In the genomic region with DNA sequence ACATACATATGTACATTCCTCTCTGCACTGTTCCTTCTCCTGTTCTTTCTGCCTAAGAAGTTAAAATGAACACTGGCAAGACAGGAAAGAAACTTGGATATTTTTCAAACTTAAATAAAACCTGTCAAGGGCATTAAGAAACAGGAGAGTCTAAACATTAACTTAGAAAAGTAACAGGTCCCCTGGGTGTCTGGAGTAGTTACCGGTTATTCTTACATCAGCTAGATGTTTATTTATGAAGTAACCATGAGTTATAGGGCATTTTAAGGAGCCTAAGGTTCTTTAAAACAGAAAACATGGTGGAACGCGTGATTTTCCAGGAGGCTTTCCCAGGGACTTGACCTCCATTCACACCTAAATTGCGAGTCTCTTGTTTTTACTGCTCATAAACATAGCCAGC, we compare ENCODE assay signal across 3 cellular contexts.
TF ChIP-seq lines count a peak whose summit lies in the region.

No MANE protein-coding gene starts in this region.

TF ChIP-seq in HEK293, 187 proteins besides CTCF, POLR2A, EP300 and RAD21 (continued from another document and continues in another):
- TF ChIP-seq, protein P1, sequence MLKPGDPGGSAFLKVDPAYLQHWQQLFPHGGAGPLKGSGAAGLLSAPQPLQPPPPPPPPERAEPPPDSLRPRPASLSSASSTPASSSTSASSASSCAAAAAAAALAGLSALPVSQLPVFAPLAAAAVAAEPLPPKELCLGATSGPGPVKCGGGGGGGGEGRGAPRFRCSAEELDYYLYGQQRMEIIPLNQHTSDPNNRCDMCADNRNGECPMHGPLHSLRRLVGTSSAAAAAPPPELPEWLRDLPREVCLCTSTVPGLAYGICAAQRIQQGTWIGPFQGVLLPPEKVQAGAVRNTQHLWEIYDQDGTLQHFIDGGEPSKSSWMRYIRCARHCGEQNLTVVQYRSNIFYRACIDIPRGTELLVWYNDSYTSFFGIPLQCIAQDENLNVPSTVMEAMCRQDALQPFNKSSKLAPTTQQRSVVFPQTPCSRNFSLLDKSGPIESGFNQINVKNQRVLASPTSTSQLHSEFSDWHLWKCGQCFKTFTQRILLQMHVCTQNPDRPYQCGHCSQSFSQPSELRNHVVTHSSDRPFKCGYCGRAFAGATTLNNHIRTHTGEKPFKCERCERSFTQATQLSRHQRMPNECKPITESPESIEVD (tag by site-specific recombination; IDR thresholded peaks at IDR 0.05), result peak; percentile 86
- TF ChIP-seq, protein P2, sequence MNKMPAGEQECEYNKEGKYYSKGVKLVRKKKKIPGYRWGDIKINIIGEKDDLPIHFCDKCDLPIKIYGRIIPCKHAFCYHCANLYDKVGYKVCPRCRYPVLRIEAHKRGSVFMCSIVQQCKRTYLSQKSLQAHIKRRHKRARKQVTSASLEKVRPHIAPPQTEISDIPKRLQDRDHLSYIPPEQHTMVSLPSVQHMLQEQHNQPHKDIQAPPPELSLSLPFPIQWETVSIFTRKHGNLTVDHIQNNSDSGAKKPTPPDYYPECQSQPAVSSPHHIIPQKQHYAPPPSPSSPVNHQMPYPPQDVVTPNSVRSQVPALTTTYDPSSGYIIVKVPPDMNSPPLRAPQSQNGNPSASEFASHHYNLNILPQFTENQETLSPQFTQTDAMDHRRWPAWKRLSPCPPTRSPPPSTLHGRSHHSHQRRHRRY (tag by site-specific recombination; IDR thresholded peaks at IDR 0.05), result no peak
- TF ChIP-seq ZNF48 (tag by site-specific recombination; IDR thresholded peaks at IDR 0.05) (no peak), ZNF792 (tag by site-specific recombination; IDR thresholded peaks at IDR 0.05) (no peak), ZNF701 (tag by site-specific recombination; IDR thresholded peaks at IDR 0.05) (no peak), ZNF112 (tag by site-specific recombination; IDR thresholded peaks at IDR 0.05) (no peak), KLF8 (tag by site-specific recombination; IDR thresholded peaks at IDR 0.05) (peak; percentile 24; the same call in 1 of the 2 replicates), ZNF600 (tag by site-specific recombination; IDR thresholded peaks at IDR 0.05) (no peak), IKZF3 (tag by site-specific recombination; IDR thresholded peaks at IDR 0.05) (0 out of 2 replicates have a peak, but pooled peaks have one; percentile 29)
- TF ChIP-seq, protein P3, sequence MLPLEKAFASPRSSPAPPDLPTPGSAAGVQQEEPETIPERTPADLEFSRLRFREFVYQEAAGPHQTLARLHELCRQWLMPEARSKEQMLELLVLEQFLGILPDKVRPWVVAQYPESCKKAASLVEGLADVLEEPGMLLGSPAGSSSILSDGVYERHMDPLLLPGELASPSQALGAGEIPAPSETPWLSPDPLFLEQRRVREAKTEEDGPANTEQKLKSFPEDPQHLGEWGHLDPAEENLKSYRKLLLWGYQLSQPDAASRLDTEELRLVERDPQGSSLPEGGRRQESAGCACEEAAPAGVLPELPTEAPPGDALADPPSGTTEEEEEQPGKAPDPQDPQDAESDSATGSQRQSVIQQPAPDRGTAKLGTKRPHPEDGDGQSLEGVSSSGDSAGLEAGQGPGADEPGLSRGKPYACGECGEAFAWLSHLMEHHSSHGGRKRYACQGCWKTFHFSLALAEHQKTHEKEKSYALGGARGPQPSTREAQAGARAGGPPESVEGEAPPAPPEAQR (tag by site-specific recombination; IDR thresholded peaks at IDR 0.05), result no peak
- TF ChIP-seq, protein P4, sequence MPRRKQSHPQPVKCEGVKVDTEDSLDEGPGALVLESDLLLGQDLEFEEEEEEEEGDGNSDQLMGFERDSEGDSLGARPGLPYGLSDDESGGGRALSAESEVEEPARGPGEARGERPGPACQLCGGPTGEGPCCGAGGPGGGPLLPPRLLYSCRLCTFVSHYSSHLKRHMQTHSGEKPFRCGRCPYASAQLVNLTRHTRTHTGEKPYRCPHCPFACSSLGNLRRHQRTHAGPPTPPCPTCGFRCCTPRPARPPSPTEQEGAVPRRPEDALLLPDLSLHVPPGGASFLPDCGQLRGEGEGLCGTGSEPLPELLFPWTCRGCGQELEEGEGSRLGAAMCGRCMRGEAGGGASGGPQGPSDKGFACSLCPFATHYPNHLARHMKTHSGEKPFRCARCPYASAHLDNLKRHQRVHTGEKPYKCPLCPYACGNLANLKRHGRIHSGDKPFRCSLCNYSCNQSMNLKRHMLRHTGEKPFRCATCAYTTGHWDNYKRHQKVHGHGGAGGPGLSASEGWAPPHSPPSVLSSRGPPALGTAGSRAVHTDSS (tag by site-specific recombination; IDR thresholded peaks at IDR 0.05), result no peak

TF ChIP-seq in GM23338, 12 proteins besides CTCF, POLR2A, EP300 and RAD21 (continued from another document and continues in another):
- TF ChIP-seq, protein P5, sequence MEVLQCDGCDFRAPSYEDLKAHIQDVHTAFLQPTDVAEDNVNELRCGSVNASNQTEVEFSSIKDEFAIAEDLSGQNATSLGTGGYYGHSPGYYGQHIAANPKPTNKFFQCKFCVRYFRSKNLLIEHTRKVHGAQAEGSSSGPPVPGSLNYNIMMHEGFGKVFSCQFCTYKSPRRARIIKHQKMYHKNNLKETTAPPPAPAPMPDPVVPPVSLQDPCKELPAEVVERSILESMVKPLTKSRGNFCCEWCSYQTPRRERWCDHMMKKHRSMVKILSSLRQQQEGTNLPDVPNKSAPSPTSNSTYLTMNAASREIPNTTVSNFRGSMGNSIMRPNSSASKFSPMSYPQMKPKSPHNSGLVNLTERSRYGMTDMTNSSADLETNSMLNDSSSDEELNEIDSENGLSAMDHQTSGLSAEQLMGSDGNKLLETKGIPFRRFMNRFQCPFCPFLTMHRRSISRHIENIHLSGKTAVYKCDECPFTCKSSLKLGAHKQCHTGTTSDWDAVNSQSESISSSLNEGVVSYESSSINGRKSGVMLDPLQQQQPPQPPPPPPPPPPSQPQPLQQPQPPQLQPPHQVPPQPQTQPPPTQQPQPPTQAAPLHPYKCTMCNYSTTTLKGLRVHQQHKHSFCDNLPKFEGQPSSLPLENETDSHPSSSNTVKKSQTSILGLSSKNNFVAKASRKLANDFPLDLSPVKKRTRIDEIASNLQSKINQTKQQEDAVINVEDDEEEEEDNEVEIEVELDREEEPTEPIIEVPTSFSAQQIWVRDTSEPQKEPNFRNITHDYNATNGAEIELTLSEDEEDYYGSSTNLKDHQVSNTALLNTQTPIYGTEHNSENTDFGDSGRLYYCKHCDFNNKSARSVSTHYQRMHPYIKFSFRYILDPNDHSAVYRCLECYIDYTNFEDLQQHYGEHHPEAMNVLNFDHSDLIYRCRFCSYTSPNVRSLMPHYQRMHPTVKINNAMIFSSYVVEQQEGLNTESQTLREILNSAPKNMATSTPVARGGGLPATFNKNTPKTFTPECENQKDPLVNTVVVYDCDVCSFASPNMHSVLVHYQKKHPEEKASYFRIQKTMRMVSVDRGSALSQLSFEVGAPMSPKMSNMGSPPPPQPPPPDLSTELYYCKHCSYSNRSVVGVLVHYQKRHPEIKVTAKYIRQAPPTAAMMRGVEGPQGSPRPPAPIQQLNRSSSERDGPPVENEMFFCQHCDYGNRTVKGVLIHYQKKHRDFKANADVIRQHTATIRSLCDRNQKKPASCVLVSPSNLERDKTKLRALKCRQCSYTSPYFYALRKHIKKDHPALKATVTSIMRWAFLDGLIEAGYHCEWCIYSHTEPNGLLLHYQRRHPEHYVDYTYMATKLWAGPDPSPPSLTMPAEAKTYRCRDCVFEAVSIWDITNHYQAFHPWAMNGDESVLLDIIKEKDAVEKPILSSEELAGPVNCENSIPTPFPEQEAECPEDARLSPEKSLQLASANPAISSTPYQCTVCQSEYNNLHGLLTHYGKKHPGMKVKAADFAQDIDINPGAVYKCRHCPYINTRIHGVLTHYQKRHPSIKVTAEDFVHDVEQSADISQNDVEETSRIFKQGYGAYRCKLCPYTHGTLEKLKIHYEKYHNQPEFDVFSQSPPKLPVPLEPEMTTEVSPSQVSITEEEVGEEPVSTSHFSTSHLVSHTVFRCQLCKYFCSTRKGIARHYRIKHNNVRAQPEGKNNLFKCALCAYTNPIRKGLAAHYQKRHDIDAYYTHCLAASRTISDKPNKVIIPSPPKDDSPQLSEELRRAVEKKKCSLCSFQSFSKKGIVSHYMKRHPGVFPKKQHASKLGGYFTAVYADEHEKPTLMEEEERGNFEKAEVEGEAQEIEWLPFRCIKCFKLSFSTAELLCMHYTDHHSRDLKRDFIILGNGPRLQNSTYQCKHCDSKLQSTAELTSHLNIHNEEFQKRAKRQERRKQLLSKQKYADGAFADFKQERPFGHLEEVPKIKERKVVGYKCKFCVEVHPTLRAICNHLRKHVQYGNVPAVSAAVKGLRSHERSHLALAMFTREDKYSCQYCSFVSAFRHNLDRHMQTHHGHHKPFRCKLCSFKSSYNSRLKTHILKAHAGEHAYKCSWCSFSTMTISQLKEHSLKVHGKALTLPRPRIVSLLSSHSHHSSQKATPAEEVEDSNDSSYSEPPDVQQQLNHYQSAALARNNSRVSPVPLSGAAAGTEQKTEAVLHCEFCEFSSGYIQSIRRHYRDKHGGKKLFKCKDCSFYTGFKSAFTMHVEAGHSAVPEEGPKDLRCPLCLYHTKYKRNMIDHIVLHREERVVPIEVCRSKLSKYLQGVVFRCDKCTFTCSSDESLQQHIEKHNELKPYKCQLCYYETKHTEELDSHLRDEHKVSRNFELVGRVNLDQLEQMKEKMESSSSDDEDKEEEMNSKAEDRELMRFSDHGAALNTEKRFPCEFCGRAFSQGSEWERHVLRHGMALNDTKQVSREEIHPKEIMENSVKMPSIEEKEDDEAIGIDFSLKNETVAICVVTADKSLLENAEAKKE (CRISPR knock-in tag; IDR thresholded peaks at IDR 0.05), result no peak
- TF ChIP-seq STAT1 (IDR thresholded peaks at IDR 0.05; ENCODE audit: unreplicated experiment) (no peak), NANOG (IDR thresholded peaks at IDR 0.05; ENCODE audit: borderline replicate concordance) (no peak)
- TF ChIP-seq, protein P6, sequence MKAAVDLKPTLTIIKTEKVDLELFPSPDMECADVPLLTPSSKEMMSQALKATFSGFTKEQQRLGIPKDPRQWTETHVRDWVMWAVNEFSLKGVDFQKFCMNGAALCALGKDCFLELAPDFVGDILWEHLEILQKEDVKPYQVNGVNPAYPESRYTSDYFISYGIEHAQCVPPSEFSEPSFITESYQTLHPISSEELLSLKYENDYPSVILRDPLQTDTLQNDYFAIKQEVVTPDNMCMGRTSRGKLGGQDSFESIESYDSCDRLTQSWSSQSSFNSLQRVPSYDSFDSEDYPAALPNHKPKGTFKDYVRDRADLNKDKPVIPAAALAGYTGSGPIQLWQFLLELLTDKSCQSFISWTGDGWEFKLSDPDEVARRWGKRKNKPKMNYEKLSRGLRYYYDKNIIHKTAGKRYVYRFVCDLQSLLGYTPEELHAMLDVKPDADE (IDR thresholded peaks at IDR 0.05), result no peak

TF ChIP-seq in SK-N-SH treated with all-trans-retinoic acid at 6 μM for 48 hours, 23 proteins besides CTCF, POLR2A, EP300 and RAD21 (continued from another document):
- TF ChIP-seq, protein P7, sequence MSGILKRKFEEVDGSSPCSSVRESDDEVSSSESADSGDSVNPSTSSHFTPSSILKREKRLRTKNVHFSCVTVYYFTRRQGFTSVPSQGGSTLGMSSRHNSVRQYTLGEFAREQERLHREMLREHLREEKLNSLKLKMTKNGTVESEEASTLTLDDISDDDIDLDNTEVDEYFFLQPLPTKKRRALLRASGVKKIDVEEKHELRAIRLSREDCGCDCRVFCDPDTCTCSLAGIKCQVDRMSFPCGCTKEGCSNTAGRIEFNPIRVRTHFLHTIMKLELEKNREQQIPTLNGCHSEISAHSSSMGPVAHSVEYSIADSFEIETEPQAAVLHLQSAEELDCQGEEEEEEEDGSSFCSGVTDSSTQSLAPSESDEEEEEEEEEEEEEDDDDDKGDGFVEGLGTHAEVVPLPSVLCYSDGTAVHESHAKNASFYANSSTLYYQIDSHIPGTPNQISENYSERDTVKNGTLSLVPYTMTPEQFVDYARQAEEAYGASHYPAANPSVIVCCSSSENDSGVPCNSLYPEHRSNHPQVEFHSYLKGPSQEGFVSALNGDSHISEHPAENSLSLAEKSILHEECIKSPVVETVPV (CRISPR knock-in tag; IDR thresholded peaks at IDR 0.05), result no peak
